1 cellular context compared by ENCODE assay signal in genomic region chr16:23254338-23254737, GRCh38.
TF ChIP-seq lines count a peak whose summit lies in the region.

No MANE protein-coding gene starts in this region.

TF ChIP-seq in HCT116, 20 proteins besides CTCF, POLR2A, EP300 and RAD21 (continued from another document):
- TF ChIP-seq ZBTB33 (IDR thresholded peaks at IDR 0.05; ENCODE audit: extremely low read depth, insufficient replicate concordance, low read length): no peak
- TF ChIP-seq TCF7L2 (IDR thresholded peaks at IDR 0.05; ENCODE audit: borderline replicate concordance, extremely low read depth, insufficient read depth, insufficient read length): no peak
- no peak for TF ChIP-seq ATF3 (IDR thresholded peaks at IDR 0.05)
